8 cellular contexts compared by ENCODE assay signal in the genomic region with DNA sequence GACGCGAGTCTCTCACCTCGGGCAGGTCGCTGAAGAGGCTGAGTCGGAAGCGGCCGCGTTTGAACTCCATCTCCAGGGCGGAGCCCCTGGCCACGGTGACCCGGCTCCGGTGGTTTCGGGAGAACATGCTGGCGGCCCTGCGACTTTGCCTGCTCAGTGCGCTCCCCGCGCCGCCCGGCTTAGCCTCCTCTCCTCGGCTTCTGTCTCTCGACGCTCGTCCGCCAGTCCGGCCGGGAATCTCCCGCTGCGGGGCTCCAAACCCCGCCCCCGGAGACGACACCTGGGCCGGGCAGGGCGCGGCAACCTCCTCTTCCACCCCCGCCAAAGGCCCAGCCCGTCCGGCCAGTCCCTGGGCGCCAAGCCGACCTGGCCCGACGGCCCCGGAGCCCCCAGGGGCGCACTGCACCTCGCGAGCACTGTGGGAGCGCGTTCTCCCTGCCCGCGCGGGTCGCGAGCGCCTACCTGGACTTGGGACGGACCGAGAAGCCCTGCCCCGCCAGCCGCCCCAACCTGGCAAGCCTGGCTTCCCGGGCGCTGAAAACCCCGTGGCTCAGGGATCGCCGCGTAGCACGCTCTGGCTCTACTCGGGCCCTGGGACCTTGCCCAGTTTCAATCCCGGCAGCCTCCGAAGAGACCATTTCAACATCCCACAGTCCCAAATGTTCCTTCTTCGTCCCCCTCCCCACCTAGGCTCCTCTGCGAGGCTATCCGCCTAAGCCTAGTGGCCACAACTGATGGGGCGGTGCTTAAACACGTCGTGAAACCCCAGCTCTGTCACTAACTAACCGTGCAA. TPM values are rescaled to one million over a fixed set of nuclear protein-coding genes. Genes with fewer than 3 reads are reported as not detected.
A peak's percentile ranks its signal among the peaks of the same experiment; 100 is the strongest.
DNase-seq lines count a peak whose midpoint lies in the region; FAIRE-seq and TF ChIP-seq lines count a peak whose summit lies in the region.

A gene with protein sequence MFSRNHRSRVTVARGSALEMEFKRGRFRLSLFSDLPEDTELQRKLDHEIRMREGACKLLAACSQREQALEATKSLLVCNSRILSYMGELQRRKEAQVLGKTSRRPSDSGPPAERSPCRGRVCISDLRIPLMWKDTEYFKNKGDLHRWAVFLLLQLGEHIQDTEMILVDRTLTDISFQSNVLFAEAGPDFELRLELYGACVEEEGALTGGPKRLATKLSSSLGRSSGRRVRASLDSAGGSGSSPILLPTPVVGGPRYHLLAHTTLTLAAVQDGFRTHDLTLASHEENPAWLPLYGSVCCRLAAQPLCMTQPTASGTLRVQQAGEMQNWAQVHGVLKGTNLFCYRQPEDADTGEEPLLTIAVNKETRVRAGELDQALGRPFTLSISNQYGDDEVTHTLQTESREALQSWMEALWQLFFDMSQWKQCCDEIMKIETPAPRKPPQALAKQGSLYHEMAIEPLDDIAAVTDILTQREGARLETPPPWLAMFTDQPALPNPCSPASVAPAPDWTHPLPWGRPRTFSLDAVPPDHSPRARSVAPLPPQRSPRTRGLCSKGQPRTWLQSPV (minus strand): TSS at position 248 of the 793 bp plus-strand sequence. CDS start 121 bp downstream, at position 127.

- no peaks in the 10 kb centered on the region for H4K20me1 ChIP-seq in OCI-LY1 (ENCODE audit: insufficient read depth, low read length)

- no peak for TF ChIP-seq EP300 in stomach (IDR thresholded peaks at IDR 0.05)

- no peak within 1 kb of the TSS for H3K9ac ChIP-seq in OCI-LY1 (ENCODE audit: low read length)

- H3K36me3 ChIP-seq in OCI-LY1 (ENCODE audit: insufficient read depth, low read length) (no peaks in the 10 kb centered on the region), stomach (no peaks in the 10 kb centered on the region)

- H3K27me3 ChIP-seq in OCI-LY1 (ENCODE audit: insufficient read depth, low read length) (peaks cover 12% of the 10 kb centered on the region; the same call in 1 of the 2 replicates), layer of hippocampus (ENCODE audit: control insufficient read depth, insufficient read depth, low read length) (no peaks in the 10 kb centered on the region), stomach (peaks cover 0 to 38% (median 7%) of the 10 kb centered on the region in 3 donors)

- peak within 1 kb of the TSS; percentile 32 for H3K4me3 ChIP-seq in OCI-LY1 (ENCODE audit: low read depth, low read length, poor library complexity, severe bottlenecking)
- H3K4me3 ChIP-seq in cardiac fibroblast (replicated peaks in 1 of 2; ENCODE audit: low read depth in 2 of 2, low read length in 2 of 2), result peak within 1 kb of the TSS; percentile 59 to 71
- H3K4me3 ChIP-seq in stomach, result peak within 1 kb of the TSS; percentile 48 to 56 (median 54)

- no peak within 1 kb of the TSS for H2AFZ ChIP-seq in OCI-LY1 (ENCODE audit: low read length)

- TF ChIP-seq CTCF in OCI-LY1 (IDR thresholded peaks at IDR 0.05; ENCODE audit: low read length) (no peak), cardiac fibroblast (IDR thresholded peaks at IDR 0.05; ENCODE audit: low read depth, low read length) (no peak), stomach (IDR thresholded peaks at IDR 0.05) (no peak)

- H3K27ac ChIP-seq in OCI-LY1 (ENCODE audit: low read depth, low read length, poor library complexity, severe bottlenecking), result no peak within 1 kb of the TSS
- H3K27ac ChIP-seq in layer of hippocampus (ENCODE audit: low read depth, low read length), result peak within 1 kb of the TSS; percentile 95
- peak within 1 kb of the TSS; percentile 85 to 93 (median 87) for H3K27ac ChIP-seq in stomach

- no peaks in the 10 kb centered on the region for H3K79me2 ChIP-seq in OCI-LY1 (ENCODE audit: insufficient read depth, low read length)

- no peaks in the 10 kb centered on the region for H3K9me2 ChIP-seq in OCI-LY1 (ENCODE audit: low read depth, low read length)

- peak; percentile 84 for FAIRE-seq in GM19239 (lab: Jason Lieb, UNC)

- H3F3A ChIP-seq in OCI-LY1 (ENCODE audit: insufficient read depth, low read length), result no peaks in the 10 kb centered on the region

- H3K4me1 ChIP-seq in OCI-LY1 (ENCODE audit: insufficient read depth, low read length, severe bottlenecking) (peaks cover 25% of the 10 kb centered on the region), stomach (peaks cover 22 to 63% (median 44%) of the 10 kb centered on the region in 4 donors)

- intact Hi-C loops in stomach (cut with DNase I; ENCODE audit: low total_unique reads), result no loop called here

- 10 to 32% (median 11%) methylated on average over 29 to 75 of the region's 75 CpGs for WGBS in stomach, 5 donors

- peak within 1 kb of the TSS; percentile 43 for H3K4me2 ChIP-seq in OCI-LY1 (ENCODE audit: low read length)

- H3K9me3 ChIP-seq in OCI-LY1 (ENCODE audit: low read length) (no peaks in the 10 kb centered on the region), stomach (no peaks in the 10 kb centered on the region)

- DNase-seq in Ammon's horn (ENCODE audit: low spot score) (peak; percentile 1), GM19239 (ENCODE audit: insufficient read length, low spot score) (peak; percentile 43), cardiac fibroblast (ENCODE audit: low read depth in 2 of 2) (peak in 1 of 2 donors; percentile 17), stomach (peak; percentile 70), NCI-H1694 treated with DMSO at 0.1 percent for 48 hours (lab: John Stamatoyannopoulos, UW) (no peak), inferior parietal cortex (ENCODE audit: extremely low spot score) (no peak)

- TF ChIP-seq POLR2A in stomach (IDR thresholded peaks at IDR 0.05), result peak in 1 of 4 donors; percentile 55

RNA-seq across cellular contexts. Expression of the gene that starts here (rescaled TPM):
- total RNA-seq in stomach, result 100 to 1,000 TPM in 2 of 5 donors, 10 to 100 TPM in 3; 16.5 to 125 (median 27.4) TPM
- polyA plus RNA-seq in stomach, result 10 to 100 TPM; 10.8 to 27.3 (median 23.2) TPM

Comparison
In these comparisons a context has a peak if more than half of its experiments do, and no peak if none do; other contexts are left out.
1. DNase-seq: peak in Ammon's horn (single experiment), GM19239 (single experiment) and stomach (single experiment); none in NCI-H1694 treated with DMSO at 0.1 percent for 48 hours (single experiment) and inferior parietal cortex (single experiment).
2. Peak in every context shown above with its lines, with median percentiles within 50 percentile points of each other: H3K4me3 ChIP-seq.